In genomic region chr19:14272623-14273022, GRCh38 we compare ENCODE assay signal across 25 cellular contexts.
DNase-seq lines count a peak whose midpoint lies in the region; ATAC-seq, FAIRE-seq and TF ChIP-seq lines count a peak whose summit lies in the region.
"Had no signal": no experiment of that assay in that cellular context is flagged by ENCODE, and none has a peak within 500 bp of the region (broad histone marks: within the 10 kb centered on the region; RNA-seq: fewer than 3 reads in every experiment).

No MANE protein-coding gene starts in this region.

- H3K4me1 ChIP-seq in HepG2 (ENCODE audit: insufficient read depth, low read length), result no peaks in the 10 kb centered on the region
- H3K4me1 ChIP-seq in right lobe of liver, result no peaks in the 10 kb centered on the region
- H3K4me1 ChIP-seq in K562 (replicated peaks in 1 of 2; ENCODE audit: control insufficient read depth in 2 of 2, insufficient read depth in 2 of 2, low read length in 2 of 2), result peaks cover 0 to 5% of the 10 kb centered on the region in 2 experiments; a peak in 3 of 5 replicates
- peaks cover 0 to 3% (median 0%) of the 10 kb centered on the region in 4 experiments; a peak in 1 of 7 replicates for H3K4me1 ChIP-seq in H1 (replicated peaks in 1 of 4; ENCODE audit: control insufficient read depth in 3 of 4, insufficient read depth in 4 of 4, low read length in 3 of 4)
- H3K4me1 ChIP-seq: HAP-1 had no signal

- H3K36me3 ChIP-seq in HepG2 (replicated peaks in 1 of 2; ENCODE audit: control insufficient read depth in 1 of 2, insufficient read depth in 2 of 2, low read length in 2 of 2) (no peaks in the 10 kb centered on the region), right lobe of liver (no peaks in the 10 kb centered on the region), K562 (ENCODE audit: control insufficient read depth, insufficient read depth, low read length) (no peaks in the 10 kb centered on the region), H1 (ENCODE audit: control insufficient read depth in 2 of 4, insufficient read depth in 4 of 4, low read length in 3 of 4) (0 out of 8 replicates have a peak, but pooled peaks cover 0 to 2% (median 0%) of the 10 kb centered on the region in 4 experiments)
- H3K36me3 ChIP-seq: BLaER1, HAP-1 had no signal

- no peak overlapping the region for H3K4ac ChIP-seq in H1 (replicated peaks; ENCODE audit: insufficient read length, low read depth, low read length)

- ATAC-seq in HepG2 (no peak), right lobe of liver (no peak), K562 (no peak), HG02852 (IDR thresholded peaks at IDR 0.05; ENCODE audit: unreplicated experiment) (no peak)
- ATAC-seq in activated T-cell treated with anti-CD3 and anti-CD28 coated beads, Interleukin-2, amount 50 U/mL, for 4 hours, result no peak
- ATAC-seq: GM12878 had no signal

- POLR2A ChIA-PET in HepG2 (lab: Yijun Ruan, JAX) (no interaction called here), K562 (lab: Yijun Ruan, JAX) (no interaction called here), H1 (lab: Charles Lee; ENCODE audit: partially characterized antibody) (interaction anchor here (0.9 to 1.0 kb wide), 2 partner anchors 31 to 81 kb away, joined by 3 to 4 read pairs; no protein-coding TSS in a partner anchor)

- no peaks in the 10 kb centered on the region for H3K79me1 ChIP-seq in H1 (ENCODE audit: low read depth, low read length)

- H2BK5ac ChIP-seq in H1 (ENCODE audit: low read depth, low read length), result peak overlapping the region; percentile 13; the same call in 1 of the 2 replicates

- TF ChIP-seq RAD21 in HepG2 (CRISPR knock-in tag; IDR thresholded peaks at IDR 0.05), result no peak
- TF ChIP-seq RAD21 in K562 (CRISPR knock-in tag; conservative IDR thresholded peaks at IDR 0.05 in 1 of 2, IDR thresholded peaks at IDR 0.05 in 1 of 2), result no peak
- TF ChIP-seq RAD21 in H1 (IDR thresholded peaks at IDR 0.05 in 1 of 2, conservative IDR thresholded peaks at IDR 0.05 in 1 of 2; ENCODE audit: low read depth in 2 of 2, low read length in 2 of 2), result no peak

- intact Hi-C loops in HepG2 (cut with micrococcal nuclease; ENCODE audit: unreplicated experiment), result no loop called here
- intact Hi-C loops in right lobe of liver (cut with DNase I), result no loop called here
- intact Hi-C loops in K562 (cut with micrococcal nuclease), result no loop called here

- H3K4me3 ChIP-seq in HepG2 (replicated peaks in 1 of 3; ENCODE audit: insufficient read depth in 1 of 3, low read depth in 2 of 3, low read length in 3 of 3) (no peak overlapping the region), right lobe of liver (no peak overlapping the region), K562 (no peak overlapping the region), H1 (ENCODE audit: extremely low read depth in 1 of 4, insufficient read depth in 2 of 4, low read depth in 3 of 4, low read length in 4 of 4) (no peak overlapping the region)
- H3K4me3 ChIP-seq: BLaER1, GM12878, GM23338, HAP-1 had no signal

- H2BK15ac ChIP-seq in H1 (ENCODE audit: low read length), result no peak overlapping the region

- no peak overlapping the region for H3K56ac ChIP-seq in H1 (replicated peaks; ENCODE audit: insufficient read length, low read depth, low read length)

- H3K9ac ChIP-seq in HepG2 (ENCODE audit: insufficient read depth, low read depth, low read length) (no peak overlapping the region), K562 (ENCODE audit: insufficient read depth in 1 of 2, low read depth in 2 of 2, low read length in 2 of 2) (no peak overlapping the region), H1 (replicated peaks in 1 of 4; ENCODE audit: extremely low read depth in 1 of 4, low read depth in 3 of 4, low read length in 3 of 4) (no peak overlapping the region)
- H3K9ac ChIP-seq: BLaER1 had no signal

- H3K27me3 Mint-ChIP-seq in activated T-cell treated with anti-CD3 and anti-CD28 coated beads, Interleukin-2, amount 50 U/mL, for 4 hours (ENCODE audit: low read depth), result no peaks in the 10 kb centered on the region
- H3K27me3 Mint-ChIP-seq: CD4-positive, alpha-beta T cell had no signal

- no peaks in the 10 kb centered on the region for H3K36me3 Mint-ChIP-seq in activated T-cell treated with anti-CD3 and anti-CD28 coated beads, Interleukin-2, amount 50 U/mL, for 4 hours (ENCODE audit: insufficient read depth)
- H3K36me3 Mint-ChIP-seq: CD14-positive monocyte had no signal

- H3K4me3 Mint-ChIP-seq in activated T-cell treated with anti-CD3 and anti-CD28 coated beads, Interleukin-2, amount 50 U/mL, for 4 hours, result no peak overlapping the region
- H3K4me3 Mint-ChIP-seq: B cell; CD14-positive monocyte; CD4-positive, alpha-beta T cell; CD8-positive, alpha-beta memory T cell; GM23338 had no signal

- H4K91ac ChIP-seq in H1 (replicated peaks; ENCODE audit: insufficient read length, low read length), result no peak overlapping the region

- FAIRE-seq in HepG2 (lab: Jason Lieb, UNC) (no peak), K562 (lab: Jason Lieb, UNC) (no peak), H1 (lab: Jason Lieb, UNC) (no peak)
- FAIRE-seq: A204.1, D721Med, GM12878, GM19239, H54 had no signal

- TF ChIP-seq EP300 in HepG2 (IDR thresholded peaks at IDR 0.05; ENCODE audit: low read depth in 2 of 2, low read length in 2 of 2) (no peak), HepG2 (CRISPR knock-in tag; IDR thresholded peaks at IDR 0.05; ENCODE audit: borderline replicate concordance) (no peak), K562 (IDR thresholded peaks at IDR 0.05; ENCODE audit: low read length) (no peak), H1 (IDR thresholded peaks at IDR 0.05; ENCODE audit: borderline replicate concordance in 1 of 2, low read depth in 2 of 2, low read length in 2 of 2) (no peak)

- H3K4me1 Mint-ChIP-seq in activated T-cell treated with anti-CD3 and anti-CD28 coated beads, Interleukin-2, amount 50 U/mL, for 4 hours (ENCODE audit: low read depth), result peaks cover 15% of the 10 kb centered on the region

- H3K9me3 ChIP-seq in HepG2 (ENCODE audit: low read length) (peaks cover 3% of the 10 kb centered on the region; the same call in 1 of the 2 replicates), right lobe of liver (no peaks in the 10 kb centered on the region), K562 (replicated peaks; ENCODE audit: control insufficient read depth, insufficient read depth, low read depth, low read length) (peaks cover 4% of the 10 kb centered on the region; the same call in 1 of the 2 replicates), H1 (ENCODE audit: insufficient read depth in 2 of 2, low read depth in 1 of 2, low read length in 1 of 2) (peaks cover 0 to 5% of the 10 kb centered on the region in 2 experiments; a peak in 3 of 4 replicates)

- H3K9me3 Mint-ChIP-seq in activated T-cell treated with anti-CD3 and anti-CD28 coated beads, Interleukin-2, amount 50 U/mL, for 4 hours, result peaks cover 4% of the 10 kb centered on the region
- H3K9me3 Mint-ChIP-seq: CD4-positive, alpha-beta T cell had no signal

- H2AFZ ChIP-seq in HepG2 (ENCODE audit: low read length) (no peak overlapping the region), K562 (ENCODE audit: low read depth, low read length) (no peak overlapping the region), H1 (ENCODE audit: low read length) (no peak overlapping the region)
- H2AFZ ChIP-seq: GM23338 had no signal

- H2AK5ac ChIP-seq in H1 (ENCODE audit: low read depth, low read length), result no peak overlapping the region

- H3K27me3 ChIP-seq in HepG2 (ENCODE audit: control insufficient read depth in 1 of 2, insufficient read depth in 2 of 2, low read length in 2 of 2) (peaks cover 8 to 25% of the 10 kb centered on the region in 2 experiments; a peak in 4 of 5 replicates), right lobe of liver (no peaks in the 10 kb centered on the region), K562 (ENCODE audit: control insufficient read depth in 2 of 2, insufficient read depth in 2 of 2, low read length in 2 of 2) (peaks cover 5 to 18% of the 10 kb centered on the region in 2 experiments; a peak in 3 of 5 replicates), H1 (replicated peaks in 1 of 4; ENCODE audit: control insufficient read depth in 3 of 4, extremely low read depth in 1 of 4, insufficient read depth in 3 of 4, low read length in 3 of 4) (no peaks in the 10 kb centered on the region)
- H3K27me3 ChIP-seq: BLaER1 had no signal

- WGBS in HepG2 (ENCODE audit: low lambda C conversion rate), result 26% methylated on average over 4 of the region's 4 CpGs
- WGBS in right lobe of liver (ENCODE audit: insufficient coverage, low coverage, low lambda C conversion rate, missing lambda C conversion rate), result 63% methylated on average over 4 of the region's 4 CpGs
- WGBS in K562 (ENCODE audit: insufficient coverage, low coverage, missing lambda C conversion rate), result 33% methylated on average over 4 of the region's 4 CpGs
- WGBS in H1 (ENCODE audit: extremely low coverage in 1 of 2, insufficient coverage in 1 of 2, insufficient read length in 1 of 2, insufficient replicate concordance in 2 of 2, low coverage in 1 of 2, low lambda C conversion rate in 2 of 2, missing lambda C conversion rate in 1 of 2), 2 experiments, result 95% methylated on average over 4 of the region's 4 CpGs; no CpG with 5 or more reads in 1 of the 2 experiments

- BruUV-seq in HepG2 (replicated peaks; lab: Mats Ljungman, UMichigan) (no TSS peak), K562 (replicated peaks; lab: Mats Ljungman, UMichigan) (no TSS peak)

- H3K79me2 ChIP-seq in HepG2 (ENCODE audit: insufficient read depth, low read length), result no peaks in the 10 kb centered on the region
- no peaks in the 10 kb centered on the region for H3K79me2 ChIP-seq in K562 (ENCODE audit: control insufficient read depth, insufficient read depth, low read length)
- no peaks in the 10 kb centered on the region for H3K79me2 ChIP-seq in H1 (ENCODE audit: control insufficient read depth in 1 of 2, insufficient read depth in 2 of 2, low read length in 2 of 2)

- no peaks in the 10 kb centered on the region for H3K9me1 ChIP-seq in K562 (ENCODE audit: control insufficient read depth, insufficient read depth, low read length)

- H4K20me1 ChIP-seq in HepG2 (ENCODE audit: insufficient read depth, low read length) (no peaks in the 10 kb centered on the region), K562 (replicated peaks; ENCODE audit: control insufficient read depth, insufficient read depth, low read length) (no peaks in the 10 kb centered on the region), H1 (replicated peaks in 1 of 2; ENCODE audit: control insufficient read depth in 1 of 2, insufficient read depth in 2 of 2, low read length in 2 of 2) (no peaks in the 10 kb centered on the region)
- H4K20me1 ChIP-seq: BLaER1 had no signal

- no peak overlapping the region for H3K18ac ChIP-seq in H1 (ENCODE audit: extremely low read depth, low read length)

- TF ChIP-seq CTCF in HepG2 (CRISPR knock-in tag; IDR thresholded peaks at IDR 0.05), result no peak
- no peak for TF ChIP-seq CTCF in right lobe of liver (IDR thresholded peaks at IDR 0.05)
- TF ChIP-seq CTCF in K562 (IDR thresholded peaks at IDR 0.05 in 2 of 3, conservative IDR thresholded peaks at IDR 0.05 in 1 of 3; ENCODE audit: insufficient read depth in 2 of 3, low read depth in 1 of 3, low read length in 3 of 3), result no peak
- no peak for TF ChIP-seq CTCF in H1 (IDR thresholded peaks at IDR 0.05; ENCODE audit: control extremely low read depth in 1 of 3, insufficient read depth in 1 of 3, low read depth in 1 of 3, low read length in 3 of 3)

- no peak overlapping the region for H2BK20ac ChIP-seq in H1 (ENCODE audit: low read length)

- CTCF ChIA-PET in HepG2 (lab: Yijun Ruan, JAX; ENCODE audit: low intra/inter-chr PET ratio, low total read pairs) (no interaction called here), K562 (lab: Yijun Ruan, JAX; ENCODE audit: low intra/inter-chr PET ratio) (interaction anchor here (0.6 kb wide), 1 partner anchor 374 kb away, joined by 5 read pairs; no protein-coding TSS in a partner anchor), H1 (lab: Charles Lee; ENCODE audit: partially characterized antibody) (interaction anchor here (0.7 to 2.7 kb wide), 8 partner anchors 9 to 75 kb away, joined by 3 to 7 read pairs (median 3); no protein-coding TSS in a partner anchor)

- H3K4me2 ChIP-seq in HepG2 (ENCODE audit: low read depth, low read length) (no peak overlapping the region), K562 (ENCODE audit: insufficient read depth, low read length) (no peak overlapping the region), H1 (ENCODE audit: insufficient read depth in 1 of 2, low read depth in 2 of 2, low read length in 2 of 2) (no peak overlapping the region)
- H3K4me2 ChIP-seq: GM23338 had no signal

- TF ChIP-seq POLR2A in HepG2 (IDR thresholded peaks at IDR 0.05; ENCODE audit: insufficient read depth in 1 of 2, low read depth in 2 of 2, low read length in 2 of 2) (no peak), right lobe of liver (IDR thresholded peaks at IDR 0.05) (no peak), K562 (conservative IDR thresholded peaks at IDR 0.05) (no peak), H1 (IDR thresholded peaks at IDR 0.05; ENCODE audit: control extremely low read depth in 1 of 2, low read depth in 2 of 2, low read length in 2 of 2) (no peak)

- in situ Hi-C loops in HepG2 (cut with HindIII; ENCODE audit: extremely low pct_ligation_motif_present, low pct_unique_long_range_greater_than_20kb) (no loop called here), K562 (cut with MboI) (no loop called here)

- H2BK12ac ChIP-seq in H1 (ENCODE audit: low read depth, low read length), result no peak overlapping the region

- H3K23me2 ChIP-seq in H1 (ENCODE audit: low read depth, low read length), result no peaks in the 10 kb centered on the region; the same call in 1 of the 2 replicates

- H4K8ac ChIP-seq in H1 (ENCODE audit: extremely low read depth, insufficient read depth, low read length), result no peak overlapping the region

- H3K23ac ChIP-seq in H1 (ENCODE audit: insufficient read length), result no peak overlapping the region

- H3K14ac ChIP-seq in H1 (ENCODE audit: insufficient read length), result no peak overlapping the region

- no peak for DNase-seq in HepG2 (ENCODE audit: low spot score)
- no peak for DNase-seq in right lobe of liver
- no peak for DNase-seq in K562 (ENCODE audit: extremely low read depth in 1 of 4, low spot score in 3 of 4)
- DNase-seq in H1 (ENCODE audit: low read depth in 1 of 2, low spot score in 2 of 2), result no peak
- no peak for DNase-seq in NCI-H510A (lab: John Stamatoyannopoulos, UW)
- no peak for DNase-seq in activated T-cell treated with anti-CD3 and anti-CD28 coated beads, Interleukin-2, amount 50 U/mL, for 4 hours
- no peak for DNase-seq in NCI-H1417 treated with DMSO at 0.1 percent for 48 hours (lab: John Stamatoyannopoulos, UW)
- DNase-seq: CD4-positive, alpha-beta T cell; CD8-positive, alpha-beta memory T cell; DMS 273 treated with DMSO at 0.1 percent for 48 hours; DMS79; EL; GDM1 had no signal

- no peak overlapping the region for H3K27ac ChIP-seq in HepG2 (ENCODE audit: extremely low read length, insufficient read depth, low read length)
- no peak overlapping the region for H3K27ac ChIP-seq in right lobe of liver
- no peak overlapping the region for H3K27ac ChIP-seq in K562 (ENCODE audit: extremely low read depth, low read depth, low read length)
- H3K27ac ChIP-seq in H1 (ENCODE audit: low read depth, low read length), result no peak overlapping the region
- H3K27ac ChIP-seq: 22Rv1 had no signal

- no peak overlapping the region for H4K5ac ChIP-seq in H1 (ENCODE audit: insufficient read length, low read depth, low read length)

- H2BK120ac ChIP-seq in H1 (replicated peaks; ENCODE audit: low read depth, low read length), result no peak overlapping the region

Comparison
In these comparisons a context has a peak if more than half of its experiments do, and no peak if none do; other contexts are left out.
1. Of the 241 proteins assayed by ChIP-seq in both HepG2 and K562: peak only in HepG2: none; only in K562: ADNP and CBX1; in both: none; in neither: 237; mixed calls (peak in some experiments, not most) for 2.